ENCODE assay signal across 19 cellular contexts in genomic region chr11:134401825-134402809, GRCh38. TPM values are rescaled to one million over a fixed set of nuclear protein-coding genes. Genes with fewer than 3 reads are reported as not detected.
DNase-seq lines count a peak whose midpoint lies in the region; ATAC-seq, FAIRE-seq and TF ChIP-seq lines count a peak whose summit lies in the region.
"Had no signal": no experiment of that assay in that cellular context is flagged by ENCODE, and none has a peak within 500 bp of the region (broad histone marks: within the 10 kb centered on the region; RNA-seq: fewer than 3 reads in every experiment).

No MANE protein-coding gene starts in this region.

- no peaks in the 10 kb centered on the region for H3K9me2 ChIP-seq in HCT116 (ENCODE audit: insufficient read depth)
- H3K9me2 ChIP-seq in hepatocyte (replicated peaks; ENCODE audit: insufficient read depth), result no peaks in the 10 kb centered on the region

- WGBS in hepatocyte (ENCODE audit: low lambda C conversion rate, missing lambda C conversion rate), result 88% methylated on average over 16 of the region's 19 CpGs

- peaks cover 7% of the 10 kb centered on the region; the same call in 1 of the 2 replicates for H3K27me3 ChIP-seq in HCT116 (ENCODE audit: insufficient read depth, low read length)
- H3K27me3 ChIP-seq in hepatocyte, result peaks cover 6% of the 10 kb centered on the region
- H3K27me3 ChIP-seq: Peyer's patch had no signal

- H3K79me2 ChIP-seq in HCT116 (ENCODE audit: insufficient read depth, low read length), result no peaks in the 10 kb centered on the region
- no peaks in the 10 kb centered on the region for H3K79me2 ChIP-seq in hepatocyte

- H3K4me1 ChIP-seq in HCT116 (ENCODE audit: control insufficient read depth in 1 of 2, insufficient read depth in 2 of 2, low read length in 2 of 2) (peaks cover 0 to 7% of the 10 kb centered on the region in 2 experiments; a peak in 2 of 4 replicates), hepatocyte (ENCODE audit: insufficient read depth) (no peaks in the 10 kb centered on the region)
- H3K4me1 ChIP-seq: Peyer's patch had no signal

- POLR2A ChIA-PET in HCT116 (lab: Charles Lee), result no interaction called here

- H3K9ac ChIP-seq in HCT116 (ENCODE audit: low read length), result no peak overlapping the region

- intact Hi-C loops in HCT116 (cut with micrococcal nuclease), result no loop called here

- FAIRE-seq in H54 (lab: Jason Lieb, UNC), result no peak
- FAIRE-seq: D721Med, GM12891, GM19239, HepG2 had no signal

- CTCF ChIA-PET in HCT116 (lab: Charles Lee), result no interaction called here

- no peak overlapping the region; the same call in 1 of the 2 replicates for H3K4me2 ChIP-seq in HCT116 (ENCODE audit: low read length)
- no peak overlapping the region for H3K4me2 ChIP-seq in hepatocyte

- H3K27ac Mint-ChIP-seq in chondrocyte (ENCODE audit: unreplicated experiment), result no peak overlapping the region
- H3K27ac Mint-ChIP-seq: HFFc6 had no signal

- BruUV-seq in HCT116 (replicated peaks; lab: Mats Ljungman, UMichigan), result no TSS peak

- no peak overlapping the region for H3K27ac ChIP-seq in HCT116 (ENCODE audit: low read depth, low read length)
- no peak overlapping the region for H3K27ac ChIP-seq in hepatocyte
- H3K27ac ChIP-seq: Peyer's patch had no signal

- H3K27me3 Mint-ChIP-seq in chondrocyte (ENCODE audit: low read depth), result peaks cover 15% of the 10 kb centered on the region

- TF ChIP-seq RAD21 in HCT116 (IDR thresholded peaks at IDR 0.05; ENCODE audit: low read depth), result no peak

- H2AFZ ChIP-seq in HCT116 (ENCODE audit: low read depth, low read length, poor library complexity, severe bottlenecking), result no peak overlapping the region
- no peak overlapping the region for H2AFZ ChIP-seq in hepatocyte

- peaks cover 4% of the 10 kb centered on the region for H3K36me3 Mint-ChIP-seq in chondrocyte (ENCODE audit: low read depth)

- RAD21 ChIA-PET in HCT116 (lab: Charles Lee; ENCODE audit: low non-redundant PET in 1 of 2, low total read pairs in 2 of 2, uncharacterized antibody in 2 of 2, unreplicated experiment in 2 of 2), result interaction anchor here in 1 of 2 experiments (0.6 kb wide), 1 partner anchor 17 kb away, joined by 3 read pairs; no protein-coding TSS in a partner anchor

- no peaks in the 10 kb centered on the region for H3K4me1 Mint-ChIP-seq in chondrocyte (ENCODE audit: low read depth)

- H3K4me3 Mint-ChIP-seq in chondrocyte (ENCODE audit: unreplicated experiment), result no peak overlapping the region
- H3K4me3 Mint-ChIP-seq: HFFc6 had no signal

- peaks cover 12% of the 10 kb centered on the region for H3K9me3 Mint-ChIP-seq in chondrocyte (ENCODE audit: low read depth)

- ATAC-seq in HCT116 (peak; percentile 39), HG02759 (IDR thresholded peaks at IDR 0.05; ENCODE audit: unreplicated experiment) (no peak)
- ATAC-seq: HepG2, Right ventricle myocardium inferior had no signal

- H3K9me3 ChIP-seq in HCT116 (ENCODE audit: control insufficient read depth in 1 of 2, insufficient read depth in 1 of 2, low read depth in 1 of 2, low read length in 2 of 2) (no peaks in the 10 kb centered on the region), hepatocyte (ENCODE audit: low read depth) (no peaks in the 10 kb centered on the region)
- H3K9me3 ChIP-seq: Peyer's patch had no signal

- TF ChIP-seq POLR2A in HCT116 (IDR thresholded peaks at IDR 0.05; ENCODE audit: borderline replicate concordance, extremely low read depth, insufficient read depth, insufficient read length) (no peak), H54 (IDR thresholded peaks at IDR 0.05; ENCODE audit: low read depth, low read length) (no peak)

- DNase-seq in A172 (ENCODE audit: low spot score) (peak; percentile 15), HCT116 (ENCODE audit: low read depth, low spot score) (no peak), chondrocyte (ENCODE audit: low spot score) (peak; percentile 65), renal cortical epithelial cell (ENCODE audit: low read depth) (peak; percentile 19), H54 (ENCODE audit: insufficient read length, low spot score) (no peak), hepatocyte (ENCODE audit: low spot score) (no peak)
- DNase-seq: HFFc6, KBM-7, NCI-H1694 treated with DMSO at 0.1 percent for 48 hours, NCI-H2227 treated with DMSO at 0.1 percent for 48 hours, NCI-H524, NCI-H82, Peyer's patch had no signal

- TF ChIP-seq CTCF in HCT116 (IDR thresholded peaks at IDR 0.05 in 2 of 3, conservative IDR thresholded peaks at IDR 0.05 in 1 of 3; ENCODE audit: borderline replicate concordance in 1 of 3, insufficient read depth in 1 of 3, low read depth in 2 of 3, low read length in 2 of 3) (no peak), chondrocyte (IDR thresholded peaks at IDR 0.05) (no peak), hepatocyte (IDR thresholded peaks at IDR 0.05; ENCODE audit: poor library complexity) (no peak)

- H3K36me3 ChIP-seq in HCT116 (ENCODE audit: control insufficient read depth in 1 of 2, insufficient read depth in 2 of 2, low read length in 2 of 2) (no peaks in the 10 kb centered on the region), hepatocyte (replicated peaks; ENCODE audit: insufficient read depth, low read depth) (no peaks in the 10 kb centered on the region)
- H3K36me3 ChIP-seq: Peyer's patch had no signal

- H4K20me1 ChIP-seq in HCT116 (ENCODE audit: insufficient read depth), result no peaks in the 10 kb centered on the region
- no peaks in the 10 kb centered on the region for H4K20me1 ChIP-seq in hepatocyte (ENCODE audit: insufficient read depth, poor library complexity, severe bottlenecking)

- H3K4me3 ChIP-seq in HCT116 (replicated peaks in 1 of 2; ENCODE audit: low read depth in 1 of 2, low read length in 2 of 2) (no peak overlapping the region), hepatocyte (no peak overlapping the region)
- H3K4me3 ChIP-seq: Peyer's patch had no signal

TF ChIP-seq in HCT116, 20 proteins besides CTCF, POLR2A, EP300 and RAD21:
- no peak for TF ChIP-seq CBX3 (IDR thresholded peaks at IDR 0.05; ENCODE audit: low read depth)
- no peak for TF ChIP-seq ELF1 (IDR thresholded peaks at IDR 0.05; ENCODE audit: borderline replicate concordance, low read depth)
- TF ChIP-seq YY1 (IDR thresholded peaks at IDR 0.05; ENCODE audit: extremely low read depth, insufficient replicate concordance, low read depth, low read length), result no peak
- no peak for TF ChIP-seq ZFX (IDR thresholded peaks at IDR 0.05)
- no peak for TF ChIP-seq EZH2 (IDR thresholded peaks at IDR 0.05)
- no peak for TF ChIP-seq SIN3A (IDR thresholded peaks at IDR 0.05; ENCODE audit: low read depth)
- TF ChIP-seq ZNF274 (IDR thresholded peaks at IDR 0.05; ENCODE audit: low read depth, low read length), result no peak
- no peak for TF ChIP-seq CEBPB (IDR thresholded peaks at IDR 0.05; ENCODE audit: low read depth)
- no peak for TF ChIP-seq FOSL1 (IDR thresholded peaks at IDR 0.05; ENCODE audit: low read depth)
- no peak for TF ChIP-seq JUND (IDR thresholded peaks at IDR 0.05)
- no peak for TF ChIP-seq SRF (IDR thresholded peaks at IDR 0.05; ENCODE audit: low read depth)
- TF ChIP-seq, protein P1, sequence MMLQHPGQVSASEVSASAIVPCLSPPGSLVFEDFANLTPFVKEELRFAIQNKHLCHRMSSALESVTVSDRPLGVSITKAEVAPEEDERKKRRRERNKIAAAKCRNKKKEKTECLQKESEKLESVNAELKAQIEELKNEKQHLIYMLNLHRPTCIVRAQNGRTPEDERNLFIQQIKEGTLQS (IDR thresholded peaks at IDR 0.05), result no peak
- TF ChIP-seq, protein P2, sequence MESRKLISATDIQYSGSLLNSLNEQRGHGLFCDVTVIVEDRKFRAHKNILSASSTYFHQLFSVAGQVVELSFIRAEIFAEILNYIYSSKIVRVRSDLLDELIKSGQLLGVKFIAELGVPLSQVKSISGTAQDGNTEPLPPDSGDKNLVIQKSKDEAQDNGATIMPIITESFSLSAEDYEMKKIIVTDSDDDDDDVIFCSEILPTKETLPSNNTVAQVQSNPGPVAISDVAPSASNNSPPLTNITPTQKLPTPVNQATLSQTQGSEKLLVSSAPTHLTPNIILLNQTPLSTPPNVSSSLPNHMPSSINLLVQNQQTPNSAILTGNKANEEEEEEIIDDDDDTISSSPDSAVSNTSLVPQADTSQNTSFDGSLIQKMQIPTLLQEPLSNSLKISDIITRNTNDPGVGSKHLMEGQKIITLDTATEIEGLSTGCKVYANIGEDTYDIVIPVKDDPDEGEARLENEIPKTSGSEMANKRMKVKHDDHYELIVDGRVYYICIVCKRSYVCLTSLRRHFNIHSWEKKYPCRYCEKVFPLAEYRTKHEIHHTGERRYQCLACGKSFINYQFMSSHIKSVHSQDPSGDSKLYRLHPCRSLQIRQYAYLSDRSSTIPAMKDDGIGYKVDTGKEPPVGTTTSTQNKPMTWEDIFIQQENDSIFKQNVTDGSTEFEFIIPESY (IDR thresholded peaks at IDR 0.05; ENCODE audit: extremely low read depth, insufficient replicate concordance, low read length), result no peak

RNA-seq across cellular contexts. Expression of gene B3GAT1, which starts 9.9 kb away (rescaled TPM):
- total RNA-seq in A172 (2014; rRNA removed; shearing (Covaris generic)), result 4.8 and 4.9 TPM in 2 replicates
- total RNA-seq in HCT116 (2021; ENCODE audit: unreplicated experiment), result not detected
- polyA plus RNA-seq in HCT116 (2012), result 0.02 and 0.08 TPM in 2 replicates
- 0.27 to 0.62 TPM (median 0.37 TPM) in 3 replicates for total RNA-seq in chondrocyte
- total RNA-seq in renal cortical epithelial cell, result under 0.01 and 0.10 TPM in 2 replicates
- total RNA-seq in hepatocyte, result 0.17 and 0.20 TPM in 2 replicates
- 0.40 TPM in 1 of 2 replicates, not detected in the other for polyA plus RNA-seq in hepatocyte
- total RNA-seq: HepG2, HFFc6 had no signal
- polyA plus RNA-seq: HepG2 had no signal

Comparison
In these comparisons a context has a peak if more than half of its experiments do, and no peak if none do; other contexts are left out.
1. DNase-seq: peak in A172 (single experiment), chondrocyte (single experiment) and renal cortical epithelial cell (single experiment); none in HCT116 (single experiment), H54 (single experiment) and hepatocyte (single experiment).